In genomic region chr22:31271485-31271884, GRCh38 we compare ENCODE assay signal across 14 cellular contexts. TPM values are rescaled to one million over a fixed set of nuclear protein-coding genes. Genes with fewer than 3 reads are reported as not detected.
DNase-seq lines count a peak whose midpoint lies in the region; ATAC-seq and TF ChIP-seq lines count a peak whose summit lies in the region.
"Had no signal": no experiment of that assay in that cellular context is flagged by ENCODE, and none has a peak within 500 bp of the region (broad histone marks: within the 10 kb centered on the region; RNA-seq: fewer than 3 reads in every experiment).

No MANE protein-coding gene starts in this region.

- H3K27me3 Mint-ChIP-seq in CD8-positive, alpha-beta memory T cell = no peaks in the 10 kb centered on the region
- no peaks in the 10 kb centered on the region for H3K27me3 Mint-ChIP-seq in IgD-negative memory B cell
- no peaks in the 10 kb centered on the region for H3K27me3 Mint-ChIP-seq in endodermal cell (ENCODE audit: insufficient read depth)
- peaks cover 4% of the 10 kb centered on the region for H3K27me3 Mint-ChIP-seq in nephron (ENCODE audit: low read depth)

- H3K9me3 Mint-ChIP-seq in CD8-positive, alpha-beta memory T cell = no peaks in the 10 kb centered on the region
- no peaks in the 10 kb centered on the region for H3K9me3 Mint-ChIP-seq in IgD-negative memory B cell
- H3K9me3 Mint-ChIP-seq in endodermal cell = no peaks in the 10 kb centered on the region
- no peaks in the 10 kb centered on the region for H3K9me3 Mint-ChIP-seq in nephron

- WGBS in endodermal cell (ENCODE audit: insufficient coverage in 1 of 2, insufficient read length in 1 of 2), 2 experiments = 69 to 89% methylated on average over 3 of the region's 3 CpGs

- CTCF ChIA-PET in CD8-positive, alpha-beta memory T cell (lab: Charles Lee) = interaction anchor here (0.8 to 5.1 kb wide), 12 partner anchors 8 to 163 kb away, joined by 3 to 55 read pairs (median 9); partner anchors contain the start of genes LIMK2, PIK3IP1 and SELENOM
- CTCF ChIA-PET in HEK293T (lab: Yijun Ruan, JAX) = no interaction called here

- H3K36me3 ChIP-seq in CD8-positive, alpha-beta memory T cell (ENCODE audit: insufficient read depth, low read length) = peaks cover 4% of the 10 kb centered on the region
- peaks cover 53% of the 10 kb centered on the region for H3K36me3 ChIP-seq in endodermal cell (ENCODE audit: control insufficient read depth, insufficient read depth, low read length)

- H3K4me3 ChIP-seq in CD8-positive, alpha-beta memory T cell (ENCODE audit: low read length) = no peak overlapping the region
- no peak overlapping the region for H3K4me3 ChIP-seq in endodermal cell (ENCODE audit: low read length)
- H3K4me3 ChIP-seq: left lung had no signal

- H3K27ac Mint-ChIP-seq in CD8-positive, alpha-beta memory T cell = peak overlapping the region; percentile 64 to 93 (median 76)
- H3K27ac Mint-ChIP-seq in IgD-negative memory B cell (peak overlapping the region in 2 of 3 donors; percentile 8 to 91), endodermal cell (peak overlapping the region; percentile 76), nephron (peak overlapping the region; percentile 93 to 97 (median 96))

- H3K27me3 ChIP-seq in CD8-positive, alpha-beta memory T cell (ENCODE audit: insufficient read depth, low read length, poor library complexity, severe bottlenecking) = no peaks in the 10 kb centered on the region
- H3K27me3 ChIP-seq in endodermal cell (ENCODE audit: control insufficient read depth, insufficient read depth, low read length, poor library complexity, severe bottlenecking) = no peaks in the 10 kb centered on the region
- no peaks in the 10 kb centered on the region for H3K27me3 ChIP-seq in foreskin keratinocyte
- H3K27me3 ChIP-seq: left lung had no signal

- H3K9ac ChIP-seq in endodermal cell (ENCODE audit: extremely low read depth, low read length, poor library complexity, severe bottlenecking) = no peak overlapping the region
- H3K9ac ChIP-seq: parathyroid adenoma had no signal

- H3K36me3 Mint-ChIP-seq in CD8-positive, alpha-beta memory T cell = peaks cover 4 to 64% (median 11%) of the 10 kb centered on the region in 3 donors
- H3K36me3 Mint-ChIP-seq in IgD-negative memory B cell = peaks cover 2% of the 10 kb centered on the region
- peaks cover 65% of the 10 kb centered on the region for H3K36me3 Mint-ChIP-seq in endodermal cell (ENCODE audit: low read depth)
- peaks cover 61% of the 10 kb centered on the region for H3K36me3 Mint-ChIP-seq in nephron (ENCODE audit: low read depth)

- peaks cover 29% of the 10 kb centered on the region for H3K4me1 ChIP-seq in CD8-positive, alpha-beta memory T cell (ENCODE audit: insufficient read depth, low read length)
- H3K4me1 ChIP-seq in endodermal cell (ENCODE audit: control insufficient read depth, insufficient read depth, low read length) (peaks cover 5% of the 10 kb centered on the region), foreskin keratinocyte (no peaks in the 10 kb centered on the region)
- H3K4me1 ChIP-seq: parathyroid adenoma had no signal

- H3K4me1 Mint-ChIP-seq in CD8-positive, alpha-beta memory T cell = peaks cover 34 to 50% (median 35%) of the 10 kb centered on the region in 3 donors
- no peaks in the 10 kb centered on the region for H3K4me1 Mint-ChIP-seq in IgD-negative memory B cell
- peaks cover 18% of the 10 kb centered on the region for H3K4me1 Mint-ChIP-seq in endodermal cell
- H3K4me1 Mint-ChIP-seq in nephron = peaks cover 5% of the 10 kb centered on the region

- H3K9me3 ChIP-seq in CD8-positive, alpha-beta memory T cell (ENCODE audit: low read length) = no peaks in the 10 kb centered on the region
- no peaks in the 10 kb centered on the region for H3K9me3 ChIP-seq in endodermal cell (ENCODE audit: control insufficient read depth, low read length)
- H3K9me3 ChIP-seq: left lung had no signal

- TF ChIP-seq CTCF in endodermal cell (conservative IDR thresholded peaks at IDR 0.05) (no peak), nephron (IDR thresholded peaks at IDR 0.05; ENCODE audit: unreplicated experiment in 3 of 3) (no peak), foreskin keratinocyte (conservative IDR thresholded peaks at IDR 0.05) (no peak)

- ATAC-seq in foreskin keratinocyte = no peak
- ATAC-seq: left lung had no signal

- H3K27ac ChIP-seq in CD8-positive, alpha-beta memory T cell (ENCODE audit: low read depth, low read length) = no peak overlapping the region
- H3K27ac ChIP-seq in endodermal cell (ENCODE audit: low read depth, low read length) (no peak overlapping the region), foreskin keratinocyte (no peak overlapping the region)
- H3K27ac ChIP-seq: parathyroid adenoma had no signal

- no peak for DNase-seq in CD8-positive, alpha-beta memory T cell
- no peak for DNase-seq in endodermal cell
- DNase-seq in HEK293T (ENCODE audit: extremely low spot score) = no peak
- no peak for DNase-seq in stimulated activated naive CD4-positive, alpha-beta T cell (lab: John Stamatoyannopoulos, UW)
- DNase-seq in foreskin keratinocyte = no peak
- DNase-seq: activated gamma-delta T cell, dermis blood vessel endothelial cell, GOT3, left lung, NCI-H1436, NCI-H524 treated with DMSO at 0.1 percent for 48 hours had no signal

- POLR2A ChIA-PET in CD8-positive, alpha-beta memory T cell (lab: Charles Lee) = interaction anchor here (0.8 to 5.8 kb wide), 2 partner anchors 15 to 19 kb away, joined by 3 to 30 read pairs; no protein-coding TSS in a partner anchor
- POLR2A ChIA-PET in HEK293T (lab: Yijun Ruan, JAX) = no interaction called here

- peak overlapping the region in 3 of 7 donors; percentile 6 to 64 (median 50) for H3K4me3 Mint-ChIP-seq in CD8-positive, alpha-beta memory T cell
- no peak overlapping the region for H3K4me3 Mint-ChIP-seq in IgD-negative memory B cell
- H3K4me3 Mint-ChIP-seq in endodermal cell = no peak overlapping the region
- H3K4me3 Mint-ChIP-seq in nephron = no peak overlapping the region

TF ChIP-seq in HEK293T, 16 proteins besides CTCF, POLR2A, EP300 and RAD21:
- TF ChIP-seq LEF1 (IDR thresholded peaks at IDR 0.05; ENCODE audit: borderline replicate concordance) (no peak), ZNF384 (IDR thresholded peaks at IDR 0.05) (no peak), CTBP1 (IDR thresholded peaks at IDR 0.05; ENCODE audit: borderline replicate concordance) (no peak), SUZ12 (IDR thresholded peaks at IDR 0.05) (no peak), HDGF (IDR thresholded peaks at IDR 0.05; ENCODE audit: borderline replicate concordance) (no peak), BHLHE40 (IDR thresholded peaks at IDR 0.05; ENCODE audit: borderline replicate concordance) (no peak), TARDBP (IDR thresholded peaks at IDR 0.05) (no peak)

RNA-seq across cellular contexts. Expression of gene PIK3IP1, which starts 20.8 kb away (rescaled TPM):
- 10 to 100 TPM; 32.2 to 35.3 TPM for total RNA-seq in CD8-positive, alpha-beta memory T cell
- polyA plus RNA-seq in CD8-positive, alpha-beta memory T cell = 350 TPM
- polyA plus RNA-seq in IgD-negative memory B cell = 88.7 TPM
- 1 to 10 TPM; 2.0 to 3.5 TPM for total RNA-seq in endodermal cell
- polyA plus RNA-seq in endodermal cell (2013, experiment 1 of 2) = 5.5 TPM
- 4.4 TPM for polyA plus RNA-seq in endodermal cell (2013, experiment 2 of 2)
- total RNA-seq in foreskin keratinocyte = 6.1 and 11.9 TPM in 2 replicates
- 4.6 and 8.6 TPM in 2 replicates for polyA plus RNA-seq in foreskin keratinocyte

RNA-seq across cellular contexts. Expression of gene LIMK2, which starts 59.4 kb away (rescaled TPM):
- total RNA-seq in CD8-positive, alpha-beta memory T cell = 10 to 100 TPM; 25.1 to 27.7 TPM
- 19.0 TPM for polyA plus RNA-seq in CD8-positive, alpha-beta memory T cell
- polyA plus RNA-seq in IgD-negative memory B cell = 9.1 TPM
- total RNA-seq in endodermal cell = 10 to 100 TPM; 41.4 to 42.2 TPM
- polyA plus RNA-seq in endodermal cell (2013, experiment 1 of 2) = 26.5 TPM
- 25.9 TPM for polyA plus RNA-seq in endodermal cell (2013, experiment 2 of 2)
- total RNA-seq in foreskin keratinocyte = 80.9 and 86.6 TPM in 2 replicates
- polyA plus RNA-seq in foreskin keratinocyte = 41.3 and 43.1 TPM in 2 replicates
